Comparison of ENCODE assay signal across 18 cellular contexts in the genomic region with DNA sequence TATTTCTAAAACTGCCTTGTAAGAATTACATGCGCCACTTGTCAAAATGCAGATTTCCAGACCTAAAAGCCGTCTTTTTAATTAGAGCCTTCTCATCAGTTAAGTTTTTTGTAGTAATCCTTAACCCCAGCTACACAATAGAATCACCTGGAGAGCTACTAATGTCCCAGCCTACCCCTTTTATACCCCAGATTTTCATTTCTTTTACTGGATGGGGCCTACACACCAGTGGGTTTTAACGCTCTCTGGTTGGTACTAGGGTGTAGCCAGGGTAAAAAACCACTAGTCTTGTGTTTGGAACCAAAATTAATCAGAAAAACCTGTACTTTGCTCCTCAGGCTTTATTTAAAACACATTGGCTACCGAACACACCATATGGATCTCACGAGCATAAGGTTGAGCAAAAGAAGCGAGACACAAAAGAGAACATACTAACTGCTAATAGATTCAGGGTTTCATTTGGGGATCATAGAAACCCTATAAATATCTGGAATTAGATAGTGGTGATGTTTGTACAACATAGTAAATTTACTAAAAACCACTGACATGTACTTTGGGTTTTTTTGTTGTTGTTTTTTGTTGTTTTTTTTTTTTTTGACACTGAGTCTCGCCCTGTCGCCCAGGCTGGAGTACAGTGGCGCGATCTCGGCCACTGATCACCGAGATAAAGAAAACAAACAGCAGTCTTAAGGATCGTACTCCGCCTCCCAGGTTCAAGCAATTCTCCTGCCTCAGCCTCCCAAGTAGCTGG. TPM values are rescaled to one million over a fixed set of nuclear protein-coding genes. Genes with fewer than 3 reads are reported as not detected.
DNase-seq lines count a peak whose midpoint lies in the region; ATAC-seq, FAIRE-seq and TF ChIP-seq lines count a peak whose summit lies in the region.
"Had no signal": no experiment of that assay in that cellular context is flagged by ENCODE, and none has a peak within 500 bp of the region (broad histone marks: within the 10 kb centered on the region; RNA-seq: fewer than 3 reads in every experiment).

No MANE protein-coding gene starts in this region.

- no peaks in the 10 kb centered on the region for H3K79me2 ChIP-seq in endothelial cell of umbilical vein (ENCODE audit: control insufficient read depth, insufficient read depth, low read length)

- H3K9me3 Mint-ChIP-seq in activated naive CD4-positive, alpha-beta T cell treated with anti-CD3 and anti-CD28 coated beads for 36 hours = no peaks in the 10 kb centered on the region
- no peaks in the 10 kb centered on the region for H3K9me3 Mint-ChIP-seq in activated naive CD4-positive, alpha-beta T cell treated with anti-CD3 and anti-CD28 coated beads, Interleukin-2, amount 50 U/mL, for 72 hours
- H3K9me3 Mint-ChIP-seq in stimulated activated naive B cell treated with anti-CD40 and anti-IgM and Interleukin-4, amounts not matched to agents 10 μg/mL and 1 μg/mL and 100 μg/mL, for 72 hours = no peaks in the 10 kb centered on the region
- H3K9me3 Mint-ChIP-seq: naive thymus-derived CD8-positive, alpha-beta T cell; stimulated activated memory B cell treated with anti-CD40 and anti-IgM and Interleukin-4, amounts not matched to agents 10 μg/mL and 1 μg/mL and 100 μg/mL, for 72 hours had no signal

- H3K27ac ChIP-seq in HUES48 (ENCODE audit: low read depth, low read length) = peak overlapping the region; percentile 42
- no peak overlapping the region for H3K27ac ChIP-seq in endothelial cell of umbilical vein (ENCODE audit: insufficient read depth, low read depth, low read length)
- H3K27ac ChIP-seq: cardiac muscle cell, psoas muscle had no signal

- POLR2A ChIA-PET in endothelial cell of umbilical vein (lab: Charles Lee) = no interaction called here

- peaks cover 30% of the 10 kb centered on the region for H3K4me1 Mint-ChIP-seq in activated naive CD4-positive, alpha-beta T cell treated with anti-CD3 and anti-CD28 coated beads for 36 hours (ENCODE audit: low read depth)
- peaks cover 17 to 39% of the 10 kb centered on the region in 2 donors for H3K4me1 Mint-ChIP-seq in stimulated activated naive B cell treated with anti-CD40 and anti-IgM and Interleukin-4, amounts not matched to agents 10 μg/mL and 1 μg/mL and 100 μg/mL, for 72 hours

- DNase-seq in activated naive CD4-positive, alpha-beta T cell treated with anti-CD3 and anti-CD28 coated beads for 36 hours = no peak
- DNase-seq in activated naive CD4-positive, alpha-beta T cell treated with anti-CD3 and anti-CD28 coated beads, Interleukin-2, amount 50 U/mL, for 72 hours (ENCODE audit: low spot score in 2 of 2) = no peak
- DNase-seq in endothelial cell of umbilical vein (ENCODE audit: low read depth, low spot score) = no peak
- no peak for DNase-seq in stimulated activated naive B cell treated with anti-CD40 and anti-IgM and Interleukin-4, amounts not matched to agents 10 μg/mL and 1 μg/mL and 100 μg/mL, for 72 hours
- no peak for DNase-seq in D721Med (ENCODE audit: insufficient read length, low spot score)
- no peak for DNase-seq in T-helper 2 cell
- DNase-seq in GM19238 (ENCODE audit: insufficient read length, low spot score) = no peak
- DNase-seq: activated T-cell treated with anti-CD3 and anti-CD28 coated beads for 4 hours, COR-L47, mammary epithelial cell, NCI-H2081 treated with DMSO at 0.1 percent for 48 hours, NCI-H524, psoas muscle had no signal

- H3K4me3 ChIP-seq in HUES48 (ENCODE audit: low read depth, low read length) = no peak overlapping the region
- no peak overlapping the region for H3K4me3 ChIP-seq in endothelial cell of umbilical vein (replicated peaks in 1 of 3; ENCODE audit: insufficient read depth in 1 of 3, low read depth in 1 of 3, low read length in 3 of 3)
- H3K4me3 ChIP-seq: cardiac muscle cell, psoas muscle had no signal

- no peaks in the 10 kb centered on the region for H3K27me3 ChIP-seq in HUES48 (ENCODE audit: control insufficient read depth, insufficient read depth, low read length)
- no peaks in the 10 kb centered on the region for H3K27me3 ChIP-seq in endothelial cell of umbilical vein (ENCODE audit: control insufficient read depth in 2 of 2, insufficient read depth in 2 of 2, low read length in 2 of 2)
- H3K27me3 ChIP-seq: cardiac muscle cell had no signal

- H3K9ac ChIP-seq in HUES48 (ENCODE audit: low read depth, low read length) (no peak overlapping the region), endothelial cell of umbilical vein (replicated peaks; ENCODE audit: extremely low read depth, insufficient read depth, low read length) (no peak overlapping the region)

- FAIRE-seq in endothelial cell of umbilical vein (lab: Jason Lieb, UNC) (no peak), D721Med (lab: Jason Lieb, UNC) (no peak)

- H3K4me3 Mint-ChIP-seq in activated naive CD4-positive, alpha-beta T cell treated with anti-CD3 and anti-CD28 coated beads for 36 hours = no peak overlapping the region
- no peak overlapping the region for H3K4me3 Mint-ChIP-seq in stimulated activated naive B cell treated with anti-CD40 and anti-IgM and Interleukin-4, amounts not matched to agents 10 μg/mL and 1 μg/mL and 100 μg/mL, for 72 hours
- H3K4me3 Mint-ChIP-seq: stimulated activated memory B cell treated with anti-CD40 and anti-IgM and Interleukin-4, amounts not matched to agents 10 μg/mL and 1 μg/mL and 100 μg/mL, for 72 hours had no signal

- TF ChIP-seq POLR2A in endothelial cell of umbilical vein (IDR thresholded peaks at IDR 0.05; ENCODE audit: low read depth, low read length) = no peak

- no peaks in the 10 kb centered on the region for H3K36me3 ChIP-seq in HUES48 (ENCODE audit: control insufficient read depth, insufficient read depth, low read length)
- no peaks in the 10 kb centered on the region for H3K36me3 ChIP-seq in endothelial cell of umbilical vein (ENCODE audit: control insufficient read depth in 2 of 2, extremely low read depth in 1 of 2, insufficient read depth in 2 of 2, low read length in 2 of 2)
- H3K36me3 ChIP-seq: cardiac muscle cell had no signal

- no peaks in the 10 kb centered on the region for H3K9me3 ChIP-seq in HUES48 (ENCODE audit: control insufficient read depth, insufficient read depth, low read length)
- H3K9me3 ChIP-seq in endothelial cell of umbilical vein (replicated peaks; ENCODE audit: control insufficient read depth, insufficient read depth, low read length) = no peaks in the 10 kb centered on the region
- H3K9me3 ChIP-seq: psoas muscle had no signal

- H3K4me2 ChIP-seq in endothelial cell of umbilical vein (ENCODE audit: insufficient read depth, low read length) = no peak overlapping the region

- CTCF ChIA-PET in activated naive CD4-positive, alpha-beta T cell treated with anti-CD3 and anti-CD28 coated beads for 36 hours (lab: Charles Lee) = interaction anchor here (1.6 kb wide), 1 partner anchor 159 kb away, joined by 5 read pairs; the partner anchor contains the start of gene NUDT6
- CTCF ChIA-PET in endothelial cell of umbilical vein (lab: Charles Lee) = interaction anchor here (1.0 to 1.4 kb wide), 6 partner anchors 20 to 1559 kb away, joined by 3 to 11 read pairs (median 4); partner anchors contain the start of gene BBS12

- TF ChIP-seq CTCF in endothelial cell of umbilical vein (IDR thresholded peaks at IDR 0.05; ENCODE audit: extremely low read depth in 1 of 2, insufficient read depth in 1 of 2, low read depth in 1 of 2, low read length in 2 of 2) = no peak
- TF ChIP-seq CTCF in D721Med (IDR thresholded peaks at IDR 0.05; ENCODE audit: insufficient read depth, missing control alignments) = no peak

- no peak for ATAC-seq in activated naive CD4-positive, alpha-beta T cell treated with anti-CD3 and anti-CD28 coated beads, Interleukin-2, amount 50 U/mL, for 72 hours
- no peak for ATAC-seq in stimulated activated naive B cell treated with anti-CD40 and anti-IgM and Interleukin-4, amounts not matched to agents 10 μg/mL and 1 μg/mL and 100 μg/mL, for 72 hours (replicated peaks)
- ATAC-seq: activated CD4-positive, CD25-positive, alpha-beta regulatory T cell treated with anti-CD3 and anti-CD28 coated beads, Interleukin-2, amount 50 U/mL, for 24 hours; psoas muscle had no signal

- dilution Hi-C loops in endothelial cell of umbilical vein (cut with MboI; ENCODE audit: extremely low pct_ligation_motif_present, low sequenced_read_pairs) = loop anchor here (25.0 kb wide), 1 partner anchor 149 kb away; the partner anchor contains the start of gene NUDT6

- H3K27me3 Mint-ChIP-seq in activated naive CD4-positive, alpha-beta T cell treated with anti-CD3 and anti-CD28 coated beads for 36 hours (ENCODE audit: low read depth) = no peaks in the 10 kb centered on the region
- peaks cover 0 to 4% of the 10 kb centered on the region in 2 donors for H3K27me3 Mint-ChIP-seq in stimulated activated naive B cell treated with anti-CD40 and anti-IgM and Interleukin-4, amounts not matched to agents 10 μg/mL and 1 μg/mL and 100 μg/mL, for 72 hours

- H3K36me3 Mint-ChIP-seq in activated naive CD4-positive, alpha-beta T cell treated with anti-CD3 and anti-CD28 coated beads for 36 hours (ENCODE audit: low read depth) = no peaks in the 10 kb centered on the region
- no peaks in the 10 kb centered on the region for H3K36me3 Mint-ChIP-seq in activated naive CD4-positive, alpha-beta T cell treated with anti-CD3 and anti-CD28 coated beads, Interleukin-2, amount 50 U/mL, for 72 hours
- H3K36me3 Mint-ChIP-seq in stimulated activated naive B cell treated with anti-CD40 and anti-IgM and Interleukin-4, amounts not matched to agents 10 μg/mL and 1 μg/mL and 100 μg/mL, for 72 hours = no peaks in the 10 kb centered on the region
- H3K36me3 Mint-ChIP-seq: naive thymus-derived CD8-positive, alpha-beta T cell; stimulated activated memory B cell treated with anti-CD40 and anti-IgM and Interleukin-4, amounts not matched to agents 10 μg/mL and 1 μg/mL and 100 μg/mL, for 72 hours had no signal

- H3K9me1 ChIP-seq in endothelial cell of umbilical vein (replicated peaks; ENCODE audit: control insufficient read depth, extremely low read depth, insufficient read depth, low read length) = no peaks in the 10 kb centered on the region

- H4K20me1 ChIP-seq in endothelial cell of umbilical vein (replicated peaks; ENCODE audit: control insufficient read depth, extremely low read depth, insufficient read depth, low read length) = no peaks in the 10 kb centered on the region

- H3K4me1 ChIP-seq in HUES48 (ENCODE audit: control insufficient read depth, insufficient read depth, low read length) (peaks cover 43% of the 10 kb centered on the region), endothelial cell of umbilical vein (ENCODE audit: control insufficient read depth, extremely low read depth, insufficient read depth, low read length) (peaks cover 16% of the 10 kb centered on the region)
- H3K4me1 ChIP-seq: psoas muscle had no signal

- H3K27ac Mint-ChIP-seq in activated naive CD4-positive, alpha-beta T cell treated with anti-CD3 and anti-CD28 coated beads for 36 hours = peak overlapping the region; percentile 53
- H3K27ac Mint-ChIP-seq in activated naive CD4-positive, alpha-beta T cell treated with anti-CD3 and anti-CD28 coated beads, Interleukin-2, amount 50 U/mL, for 72 hours = peak overlapping the region in 1 of 2 donors; percentile 63
- H3K27ac Mint-ChIP-seq in stimulated activated naive B cell treated with anti-CD40 and anti-IgM and Interleukin-4, amounts not matched to agents 10 μg/mL and 1 μg/mL and 100 μg/mL, for 72 hours = peak overlapping the region; percentile 20
- H3K27ac Mint-ChIP-seq: stimulated activated memory B cell treated with anti-CD40 and anti-IgM and Interleukin-4, amounts not matched to agents 10 μg/mL and 1 μg/mL and 100 μg/mL, for 72 hours had no signal

- peak overlapping the region; percentile 11 for H2AFZ ChIP-seq in endothelial cell of umbilical vein (ENCODE audit: low read depth, low read length)

- BruUV-seq in endothelial cell of umbilical vein (replicated peaks; lab: Mats Ljungman, UMichigan) = no TSS peak

- intact Hi-C loops in activated naive CD4-positive, alpha-beta T cell treated with anti-CD3 and anti-CD28 coated beads for 36 hours (cut with micrococcal nuclease) = loop anchor here (1.0 to 5.0 kb wide), 4 partner anchors 160 to 909 kb away; a partner anchor contains a TSS
- intact Hi-C loops in endothelial cell of umbilical vein (cut with micrococcal nuclease) = no loop called here

RNA-seq across cellular contexts. Expression of gene BBS12, which starts 30.6 kb away (rescaled TPM):
- 1 to 10 TPM; 1.7 to 2.2 TPM for total RNA-seq in activated naive CD4-positive, alpha-beta T cell treated with anti-CD3 and anti-CD28 coated beads for 36 hours
- total RNA-seq in activated naive CD4-positive, alpha-beta T cell treated with anti-CD3 and anti-CD28 coated beads, Interleukin-2, amount 50 U/mL, for 72 hours = 1 to 10 TPM in 1 of 2 donors, under 1 TPM in 1; 0.96 to 5.8 TPM
- total RNA-seq in endothelial cell of umbilical vein = 2.1 and 2.3 TPM in 2 replicates
- 0.91 and 0.99 TPM in 2 replicates for polyA plus RNA-seq in endothelial cell of umbilical vein
- 0.97 and 1.2 TPM in 2 replicates for polyA plus RNA-seq in endothelial cell of umbilical vein (2011; cell fraction: cytosol; rRNA removed)
- 0.64 and 0.97 TPM in 2 replicates for polyA plus RNA-seq in endothelial cell of umbilical vein (2011; cell fraction: nucleus; rRNA removed)
- polyA plus RNA-seq in endothelial cell of umbilical vein (2012) = 2.4 and 2.5 TPM in 2 replicates
- 2.3 and 2.5 TPM in 2 replicates for polyA minus RNA-seq in endothelial cell of umbilical vein
- polyA minus RNA-seq in endothelial cell of umbilical vein (2011; cell fraction: cytosol; rRNA and poly(A)+ RNA removed) = 0.31 TPM
- 1.7 and 2.8 TPM in 2 replicates for polyA minus RNA-seq in endothelial cell of umbilical vein (2011; cell fraction: nucleus; rRNA and poly(A)+ RNA removed)
